13 cellular contexts compared by ENCODE assay signal in the genomic region with DNA sequence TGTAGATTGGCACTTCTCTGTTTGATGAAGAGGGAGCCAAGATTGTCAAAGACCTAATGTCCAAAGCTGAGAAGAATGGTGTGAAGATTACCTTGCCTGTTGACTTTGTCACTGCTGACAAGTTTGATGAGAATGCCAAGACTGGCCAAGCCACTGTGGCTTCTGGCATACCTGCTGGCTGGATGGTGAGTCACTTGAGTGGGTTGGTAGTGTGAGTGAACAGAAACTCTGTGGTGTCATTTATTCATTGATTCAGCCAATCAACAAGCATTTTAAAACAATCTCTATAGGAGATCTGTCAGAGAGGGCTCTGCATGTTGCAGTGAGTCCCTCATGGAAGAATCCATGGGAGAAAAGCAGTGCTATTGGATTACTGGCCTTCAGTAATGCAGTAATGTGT. TPM values are rescaled to one million over a fixed set of nuclear protein-coding genes. Genes with fewer than 3 reads are reported as not detected.
DNase-seq lines count a peak whose midpoint lies in the region; ATAC-seq and TF ChIP-seq lines count a peak whose summit lies in the region.
"Had no signal": no experiment of that assay in that cellular context is flagged by ENCODE, and none has a peak within 500 bp of the region (broad histone marks: within the 10 kb centered on the region; RNA-seq: fewer than 3 reads in every experiment).

No MANE protein-coding gene starts in this region.

- no peak for TF ChIP-seq POLR2A in IMR-90 (IDR thresholded peaks at IDR 0.05; ENCODE audit: low read depth, low read length)

- no peak overlapping the region for H2BK15ac ChIP-seq in IMR-90 (ENCODE audit: low read depth, low read length)

- no peak overlapping the region for H3K14ac ChIP-seq in IMR-90 (replicated peaks; ENCODE audit: low read depth, low read length)

- no peak overlapping the region for H3K9ac ChIP-seq in IMR-90 (ENCODE audit: low read depth, low read length)

- ATAC-seq in IMR-90 (ENCODE audit: low read depth) (no peak), HG02588 (IDR thresholded peaks at IDR 0.05; ENCODE audit: unreplicated experiment) (no peak), GM21528 (IDR thresholded peaks at IDR 0.05; ENCODE audit: low FRiP score, unreplicated experiment) (no peak)
- ATAC-seq in naive thymus-derived CD8-positive, alpha-beta T cell = no peak
- ATAC-seq: right cardiac atrium had no signal

- H3K4me3 Mint-ChIP-seq in activated naive CD4-positive, alpha-beta T cell treated with anti-CD3 and anti-CD28 coated beads, Interleukin-2, amount 50 U/mL, for 24 hours = no peak overlapping the region
- H3K4me3 Mint-ChIP-seq in naive thymus-derived CD8-positive, alpha-beta T cell = no peak overlapping the region

- in situ Hi-C loops in IMR-90 (cut with MboI; ENCODE audit: low sequenced_read_pairs) = no loop called here

- no peaks in the 10 kb centered on the region for H3K9me3 ChIP-seq in IMR-90 (ENCODE audit: control insufficient read depth, insufficient read depth, low read length)

- peak overlapping the region; percentile 47 for H3K27ac Mint-ChIP-seq in activated naive CD4-positive, alpha-beta T cell treated with anti-CD3 and anti-CD28 coated beads, Interleukin-2, amount 50 U/mL, for 24 hours
- H3K27ac Mint-ChIP-seq in naive thymus-derived CD8-positive, alpha-beta T cell = peak overlapping the region in 7 of 10 donors; percentile 3 to 85 (median 45)

- H3K27me3 ChIP-seq in IMR-90 (ENCODE audit: control insufficient read depth, insufficient read depth, low read length) = no peaks in the 10 kb centered on the region

- no peaks in the 10 kb centered on the region for H3K4me1 ChIP-seq in IMR-90 (ENCODE audit: control insufficient read depth, insufficient read depth, low read length)

- H3K4me3 ChIP-seq in IMR-90 (ENCODE audit: insufficient read depth, low read depth, low read length) = no peak overlapping the region
- H3K4me3 ChIP-seq: SK-N-MC had no signal

- no peak overlapping the region for H4K91ac ChIP-seq in IMR-90 (ENCODE audit: insufficient read depth, low read depth, low read length)

- H2AFZ ChIP-seq in IMR-90 (replicated peaks; ENCODE audit: low read length, poor library complexity) = no peak overlapping the region

- H3K27ac ChIP-seq in IMR-90 (ENCODE audit: insufficient read depth, low read length) = no peak overlapping the region
- H3K27ac ChIP-seq: SK-N-MC had no signal

- no peaks in the 10 kb centered on the region for H3K27me3 Mint-ChIP-seq in activated naive CD4-positive, alpha-beta T cell treated with anti-CD3 and anti-CD28 coated beads, Interleukin-2, amount 50 U/mL, for 24 hours
- H3K27me3 Mint-ChIP-seq in naive thymus-derived CD8-positive, alpha-beta T cell = no peaks in the 10 kb centered on the region

- H3K4me2 ChIP-seq in IMR-90 (ENCODE audit: low read depth, low read length) = no peak overlapping the region

- no peak overlapping the region for H3K4ac ChIP-seq in IMR-90 (ENCODE audit: low read depth, low read length)

- POLR2A ChIA-PET in IMR-90 (lab: Charles Lee; ENCODE audit: unreplicated experiment) = no interaction called here
- POLR2A ChIA-PET in naive thymus-derived CD8-positive, alpha-beta T cell (lab: Charles Lee) = no interaction called here

- dilution Hi-C loops in IMR-90 (cut with HindIII; ENCODE audit: low sequenced_read_pairs, unreplicated experiment) = no loop called here

- H3K9me3 Mint-ChIP-seq in activated naive CD4-positive, alpha-beta T cell treated with anti-CD3 and anti-CD28 coated beads, Interleukin-2, amount 50 U/mL, for 24 hours = no peaks in the 10 kb centered on the region
- no peaks in the 10 kb centered on the region for H3K9me3 Mint-ChIP-seq in naive thymus-derived CD8-positive, alpha-beta T cell

- no peak overlapping the region for H2BK5ac ChIP-seq in IMR-90 (ENCODE audit: low read depth, low read length, poor library complexity, severe bottlenecking)

- no peak overlapping the region for H3K23ac ChIP-seq in IMR-90 (ENCODE audit: low read depth, low read length)

- H3K4me1 Mint-ChIP-seq in activated naive CD4-positive, alpha-beta T cell treated with anti-CD3 and anti-CD28 coated beads, Interleukin-2, amount 50 U/mL, for 24 hours = peaks cover 50% of the 10 kb centered on the region
- H3K4me1 Mint-ChIP-seq in naive thymus-derived CD8-positive, alpha-beta T cell = peaks cover 8 to 36% (median 30%) of the 10 kb centered on the region in 4 donors

- no TSS peak for BruUV-seq in IMR-90 (replicated peaks; lab: Mats Ljungman, UMichigan)

- TF ChIP-seq CTCF in IMR-90 (conservative IDR thresholded peaks at IDR 0.05; ENCODE audit: low read depth, low read length) = no peak

- H2AK5ac ChIP-seq in IMR-90 (ENCODE audit: low read depth, low read length) = no peak overlapping the region

- DNase-seq in Daoy (ENCODE audit: low read depth) (peak; percentile 18), IMR-90 (peak; percentile 63), SKM-1 (lab: John Stamatoyannopoulos, UW; ENCODE audit: unreplicated experiment) (no peak)
- no peak for DNase-seq in naive thymus-derived CD8-positive, alpha-beta T cell
- DNase-seq: effector CD8-positive, alpha-beta T cell; hippocampal formation; MM.1S; NCI-H524; right cardiac atrium had no signal

- no peak overlapping the region for H2BK20ac ChIP-seq in IMR-90 (ENCODE audit: low read depth, low read length)

- intact Hi-C loops in IMR-90 (cut with micrococcal nuclease) = no loop called here

- H3K56ac ChIP-seq in IMR-90 (ENCODE audit: extremely low read depth, insufficient read depth, low read length) = no peak overlapping the region

- H3K36me3 Mint-ChIP-seq in activated naive CD4-positive, alpha-beta T cell treated with anti-CD3 and anti-CD28 coated beads, Interleukin-2, amount 50 U/mL, for 24 hours = peaks cover 12% of the 10 kb centered on the region
- peaks cover 0 to 92% (median 1%) of the 10 kb centered on the region in 3 donors for H3K36me3 Mint-ChIP-seq in naive thymus-derived CD8-positive, alpha-beta T cell

- CTCF ChIA-PET in IMR-90 (lab: Yijun Ruan, JAX) = no interaction called here

- peaks cover 39% of the 10 kb centered on the region for H3K36me3 ChIP-seq in IMR-90 (ENCODE audit: control insufficient read depth, insufficient read depth, low read length)

- no peaks in the 10 kb centered on the region for H3K9me1 ChIP-seq in IMR-90 (ENCODE audit: insufficient read depth, low read length)

- H4K8ac ChIP-seq in IMR-90 (ENCODE audit: low read depth in 2 of 2, low read length in 2 of 2) = no peak overlapping the region

- peaks cover 57% of the 10 kb centered on the region for H4K20me1 ChIP-seq in IMR-90 (ENCODE audit: insufficient read depth, low read length)

- H2BK120ac ChIP-seq in IMR-90 (ENCODE audit: low read depth, low read length) = no peak overlapping the region

- H2AK9ac ChIP-seq in IMR-90 (replicated peaks; ENCODE audit: low read depth, low read length, poor library complexity) = no peak overlapping the region

- H4K5ac ChIP-seq in IMR-90 (ENCODE audit: low read depth, low read length) = no peak overlapping the region

- no peak for TF ChIP-seq RAD21 in IMR-90 (IDR thresholded peaks at IDR 0.05; ENCODE audit: low read length)

- peaks cover 4 to 6% of the 10 kb centered on the region in 2 experiments; a peak in 3 of 4 replicates for H3K79me1 ChIP-seq in IMR-90 (ENCODE audit: low read depth in 1 of 2, low read length in 2 of 2)

- H3K18ac ChIP-seq in IMR-90 (ENCODE audit: low read depth, low read length) = no peak overlapping the region

TF ChIP-seq in IMR-90, 13 proteins besides CTCF, POLR2A, EP300 and RAD21:
- TF ChIP-seq RFX5 (IDR thresholded peaks at IDR 0.05; ENCODE audit: low read depth, low read length) = no peak
- no peak for TF ChIP-seq NFE2L2 (IDR thresholded peaks at IDR 0.05; ENCODE audit: low read depth, low read length)
- TF ChIP-seq, protein P1, sequence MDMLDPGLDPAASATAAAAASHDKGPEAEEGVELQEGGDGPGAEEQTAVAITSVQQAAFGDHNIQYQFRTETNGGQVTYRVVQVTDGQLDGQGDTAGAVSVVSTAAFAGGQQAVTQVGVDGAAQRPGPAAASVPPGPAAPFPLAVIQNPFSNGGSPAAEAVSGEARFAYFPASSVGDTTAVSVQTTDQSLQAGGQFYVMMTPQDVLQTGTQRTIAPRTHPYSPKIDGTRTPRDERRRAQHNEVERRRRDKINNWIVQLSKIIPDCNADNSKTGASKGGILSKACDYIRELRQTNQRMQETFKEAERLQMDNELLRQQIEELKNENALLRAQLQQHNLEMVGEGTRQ (IDR thresholded peaks at IDR 0.05; ENCODE audit: low read depth, low read length) = no peak
- no peak for TF ChIP-seq FOS (IDR thresholded peaks at IDR 0.05; ENCODE audit: low read depth, low read length)
- TF ChIP-seq BHLHE40 (IDR thresholded peaks at IDR 0.05; ENCODE audit: low read depth, low read length) = no peak
- TF ChIP-seq CHD1 (IDR thresholded peaks at IDR 0.05; ENCODE audit: low read depth, low read length) = no peak
- TF ChIP-seq SMC3 (IDR thresholded peaks at IDR 0.05; ENCODE audit: low read depth, low read length) = no peak
- no peak for TF ChIP-seq MAFK (IDR thresholded peaks at IDR 0.05; ENCODE audit: low read depth, low read length)

RNA-seq across cellular contexts. Expression of a gene that starts 16.3 kb away (rescaled TPM):
- 27.0 and 30.2 TPM in 2 replicates for total RNA-seq in Daoy (2014; rRNA removed; shearing (Covaris generic))
- 21.5 and 35.3 TPM in 2 replicates for total RNA-seq in IMR-90 (2012; rRNA removed)
- polyA plus RNA-seq in IMR-90 (2012; rRNA removed) = 11.9 and 12.4 TPM in 2 replicates
- polyA plus RNA-seq in IMR-90 (2012; cell fraction: cytosol; rRNA removed) = 1.6 and 4.6 TPM in 2 replicates
- 0.40 and 3.4 TPM in 2 replicates for polyA plus RNA-seq in IMR-90 (2012; cell fraction: nucleus; rRNA removed; ENCODE audit: low replicate concordance)
- 10 to 100 TPM; 14.7 to 16.5 TPM for total RNA-seq in naive thymus-derived CD8-positive, alpha-beta T cell
- 10 to 100 TPM; 17.0 to 21.4 (median 19.1) TPM for polyA plus RNA-seq in naive thymus-derived CD8-positive, alpha-beta T cell

RNA-seq across cellular contexts. Expression of a gene that starts 19.1 kb away (rescaled TPM):
- 282 and 355 TPM in 2 replicates for total RNA-seq in Daoy (2014; rRNA removed; shearing (Covaris generic))
- total RNA-seq in IMR-90 (2012; rRNA removed) = 498 and 509 TPM in 2 replicates
- polyA plus RNA-seq in IMR-90 (2012; rRNA removed) = 534 and 744 TPM in 2 replicates
- polyA plus RNA-seq in IMR-90 (2012; cell fraction: cytosol; rRNA removed) = 257 and 385 TPM in 2 replicates
- polyA plus RNA-seq in IMR-90 (2012; cell fraction: nucleus; rRNA removed; ENCODE audit: low replicate concordance) = 86.3 and 442 TPM in 2 replicates
- total RNA-seq in naive thymus-derived CD8-positive, alpha-beta T cell = 100 to 1,000 TPM; 205 to 213 TPM
- 100 to 1,000 TPM; 501 to 515 (median 513) TPM for polyA plus RNA-seq in naive thymus-derived CD8-positive, alpha-beta T cell

Comparison
In these comparisons a context has a peak if more than half of its experiments do, and no peak if none do; other contexts are left out.
1. DNase-seq: peak in Daoy (single experiment) and IMR-90 (single experiment); none in naive thymus-derived CD8-positive, alpha-beta T cell (0 of 10) and SKM-1 (single experiment).